Comparison of ENCODE assay signal across 20 cellular contexts in the genomic region with DNA sequence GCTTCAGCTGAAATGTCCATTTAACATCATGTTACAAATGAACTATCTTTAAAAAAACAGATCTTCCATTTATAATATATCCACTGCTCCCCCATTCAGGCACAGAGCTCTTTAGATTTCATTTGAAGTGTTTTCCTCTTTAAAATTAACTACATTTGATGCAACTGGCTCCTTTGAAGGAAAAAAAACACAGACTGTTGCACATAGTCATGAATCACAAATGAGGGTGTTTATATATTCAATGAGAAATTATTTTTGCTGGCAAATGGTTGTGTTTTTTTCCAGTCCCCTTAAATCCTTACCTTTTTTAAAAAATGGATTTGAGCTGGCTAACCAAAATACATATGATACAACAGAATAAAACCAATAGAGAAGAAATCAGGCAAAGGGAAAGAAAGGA.
"Had no signal": no experiment of that assay in that cellular context is flagged by ENCODE, and none has a peak within 500 bp of the region (broad histone marks: within the 10 kb centered on the region; RNA-seq: fewer than 3 reads in every experiment).

No MANE protein-coding gene starts in this region.

- H3K27ac Mint-ChIP-seq: naive thymus-derived CD4-positive, alpha-beta T cell had no signal

- H3K27ac ChIP-seq: coronary artery, dorsolateral prefrontal cortex, esophagus muscularis mucosa, gastrocnemius medialis, heart right ventricle, left lung, lower lobe of right lung had no signal

- DNase-seq: dermis blood vessel endothelial cell; dorsolateral prefrontal cortex; effector CD4-positive, alpha-beta T cell; effector memory CD4-positive, alpha-beta T cell; foreskin fibroblast; foreskin melanocyte; gastrocnemius medialis; glutamatergic neuron; head of caudate nucleus; heart right ventricle; hippocampal formation; left cardiac atrium; left lung; left ventricle myocardium superior; lower lobe of right lung; mesenchymal stem cell; midbrain; naive thymus-derived CD4-positive, alpha-beta T cell had no signal

- H3K9me3 ChIP-seq: esophagus muscularis mucosa, gastrocnemius medialis, lower lobe of right lung had no signal

- H3K27me3 Mint-ChIP-seq: naive thymus-derived CD4-positive, alpha-beta T cell had no signal

- ATAC-seq: gastrocnemius medialis; heart right ventricle; left cardiac atrium; left lung; left ventricle myocardium superior; lower lobe of right lung; naive thymus-derived CD4-positive, alpha-beta T cell had no signal

- H3K4me1 Mint-ChIP-seq: naive thymus-derived CD4-positive, alpha-beta T cell had no signal

- H3K4me3 ChIP-seq: coronary artery, dorsolateral prefrontal cortex, esophagus muscularis mucosa, gastrocnemius medialis, heart right ventricle, left lung, lower lobe of right lung had no signal

- H3K4me3 Mint-ChIP-seq: naive thymus-derived CD4-positive, alpha-beta T cell had no signal

- H3K4me1 ChIP-seq: gastrocnemius medialis, left lung had no signal

- H3K27me3 ChIP-seq: dorsolateral prefrontal cortex, esophagus muscularis mucosa, gastrocnemius medialis, heart right ventricle, left lung had no signal

- H3K36me3 ChIP-seq: esophagus muscularis mucosa, gastrocnemius medialis, heart right ventricle, left lung, lower lobe of right lung had no signal
